Comparison of ENCODE assay signal across 24 cellular contexts in the genomic region with DNA sequence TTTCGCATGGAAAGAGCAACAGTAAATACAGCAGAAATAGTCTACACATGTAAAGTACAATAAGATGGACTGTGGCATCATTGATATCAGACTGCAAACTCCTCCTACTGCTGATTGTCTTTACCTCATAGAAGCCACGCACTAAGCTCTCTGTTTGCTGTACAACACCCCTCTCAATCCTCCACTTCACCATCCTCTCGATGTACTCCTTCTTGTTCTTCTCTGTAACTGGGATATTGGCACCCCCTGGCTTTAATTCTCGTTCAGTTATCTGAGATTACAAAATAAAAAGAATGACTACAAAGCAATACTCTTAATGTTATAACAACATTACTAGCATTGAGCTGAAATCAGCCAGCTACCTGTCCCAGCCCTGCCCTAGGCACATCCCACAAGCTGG. TPM values are rescaled to one million over a fixed set of nuclear protein-coding genes. Genes with fewer than 3 reads are reported as not detected.
DNase-seq lines count a peak whose midpoint lies in the region; ATAC-seq and TF ChIP-seq lines count a peak whose summit lies in the region.
"Had no signal": no experiment of that assay in that cellular context is flagged by ENCODE, and none has a peak within 500 bp of the region (broad histone marks: within the 10 kb centered on the region; RNA-seq: fewer than 3 reads in every experiment).

No MANE protein-coding gene starts in this region.

- H3K27me3 Mint-ChIP-seq in activated CD4-positive, alpha-beta T cell treated with anti-CD3 and anti-CD28 coated beads for 36 hours = no peaks in the 10 kb centered on the region
- no peaks in the 10 kb centered on the region for H3K27me3 Mint-ChIP-seq in CD8-positive, alpha-beta memory T cell
- H3K27me3 Mint-ChIP-seq in activated B cell treated with CpG ODN at 0.5 μM for 24 hours (no peaks in the 10 kb centered on the region), naive B cell (no peaks in the 10 kb centered on the region)
- H3K27me3 Mint-ChIP-seq: activated CD4-positive, alpha-beta memory T cell treated with anti-CD3 and anti-CD28 coated beads for 36 hours had no signal

- peak; percentile 82 for ATAC-seq in activated CD4-positive, alpha-beta T cell treated with anti-CD3 and anti-CD28 coated beads for 36 hours
- ATAC-seq in activated B cell treated with CpG ODN at 0.5 μM for 24 hours (ENCODE audit: low read depth) (peak; percentile 49), naive B cell (ENCODE audit: low read depth in 2 of 2) (peak; percentile 18 to 43), aorta (ENCODE audit: low FRiP score) (no peak)
- ATAC-seq: GM12878, Panc1 had no signal

- H3K36me3 ChIP-seq in CD8-positive, alpha-beta memory T cell (ENCODE audit: insufficient read depth, low read length) = no peaks in the 10 kb centered on the region
- no peaks in the 10 kb centered on the region for H3K36me3 ChIP-seq in aorta (ENCODE audit: control insufficient read depth in 1 of 2, insufficient read depth in 2 of 2, low read length in 1 of 2)
- H3K36me3 ChIP-seq: breast epithelium, SJSA1 had no signal

- intact Hi-C loops in activated CD4-positive, alpha-beta T cell treated with anti-CD3 and anti-CD28 coated beads for 36 hours (cut with DNase I, micrococcal nuclease) = loop anchor here in 1 of 2 experiments (5.0 kb wide), 1 partner anchor 143 kb away; no protein-coding TSS in a partner anchor
- intact Hi-C loops in activated B cell treated with CpG ODN at 0.5 μM for 24 hours (cut with micrococcal nuclease) = no loop called here
- intact Hi-C loops in aorta (cut with DNase I) = no loop called here

- peak overlapping the region; percentile 23 for H3K27ac Mint-ChIP-seq in activated CD4-positive, alpha-beta T cell treated with anti-CD3 and anti-CD28 coated beads for 36 hours
- H3K27ac Mint-ChIP-seq in CD8-positive, alpha-beta memory T cell = peak overlapping the region in 7 of 8 donors; percentile 9 to 71 (median 45)
- H3K27ac Mint-ChIP-seq in activated B cell treated with CpG ODN at 0.5 μM for 24 hours = no peak overlapping the region
- H3K27ac Mint-ChIP-seq in naive B cell = peak overlapping the region in 5 of 6 donors; percentile 6 to 83 (median 38)
- H3K27ac Mint-ChIP-seq: activated CD4-positive, alpha-beta memory T cell treated with anti-CD3 and anti-CD28 coated beads for 36 hours; activated T-helper 1 cell treated with anti-CD3 and anti-CD28 coated beads, Interleukin-12 subunit alpha, Interleukin-12 subunit beta, Interleukin-2, Interleukin-4 antibody, amounts not matched to agents 30 ng/mL and 10 ng/mL and 1 ng/mL, durations not matched to agents 14 hours and 24 hours and 36 hours had no signal

- no peaks in the 10 kb centered on the region for H3K27me3 ChIP-seq in CD8-positive, alpha-beta memory T cell (ENCODE audit: insufficient read depth, low read length, poor library complexity, severe bottlenecking)
- H3K27me3 ChIP-seq in aorta (ENCODE audit: control insufficient read depth in 1 of 2, insufficient read depth in 2 of 2, low read length in 1 of 2) = no peaks in the 10 kb centered on the region
- H3K27me3 ChIP-seq: breast epithelium, SJSA1 had no signal

- no peaks in the 10 kb centered on the region for H3K9me3 ChIP-seq in CD8-positive, alpha-beta memory T cell (ENCODE audit: low read length)
- no peaks in the 10 kb centered on the region for H3K9me3 ChIP-seq in aorta (ENCODE audit: control insufficient read depth, low read length)
- H3K9me3 ChIP-seq: breast epithelium, Caco-2, SJSA1 had no signal

- H3K36me3 Mint-ChIP-seq in activated CD4-positive, alpha-beta T cell treated with anti-CD3 and anti-CD28 coated beads for 36 hours (ENCODE audit: low read depth) = peaks cover 11% of the 10 kb centered on the region
- peaks cover 0 to 4% (median 0%) of the 10 kb centered on the region in 3 donors for H3K36me3 Mint-ChIP-seq in CD8-positive, alpha-beta memory T cell
- peaks cover 3% of the 10 kb centered on the region for H3K36me3 Mint-ChIP-seq in activated B cell treated with CpG ODN at 0.5 μM for 24 hours (ENCODE audit: low read depth)
- H3K36me3 Mint-ChIP-seq in naive B cell = no peaks in the 10 kb centered on the region

- H3K4me3 ChIP-seq in CD8-positive, alpha-beta memory T cell (ENCODE audit: low read length) = no peak overlapping the region
- H3K4me3 ChIP-seq in aorta (ENCODE audit: low read length in 2 of 2) = no peak overlapping the region
- H3K4me3 ChIP-seq: breast epithelium, coronary artery, GM12878, SJSA1, smooth muscle cell had no signal

- no peak for DNase-seq in activated CD4-positive, alpha-beta T cell treated with anti-CD3 and anti-CD28 coated beads for 36 hours
- DNase-seq in activated CD4-positive, alpha-beta T cell treated with anti-CD3 and anti-CD28 coated beads for 48 hours = no peak
- peak in 1 of 5 donors; percentile 61 for DNase-seq in CD8-positive, alpha-beta memory T cell
- DNase-seq in activated B cell treated with CpG ODN at 0.5 μM for 24 hours (no peak), naive B cell (no peak), aorta (no peak), NCI-H446 treated with DMSO at 0.1 percent for 48 hours (lab: John Stamatoyannopoulos, UW) (no peak), C1 segment of cervical spinal cord (lab: John Stamatoyannopoulos, UW) (no peak)
- DNase-seq: 8988T; activated CD4-positive, alpha-beta memory T cell treated with anti-CD3 and anti-CD28 coated beads for 36 hours; Caco-2; DMS79 treated with DMSO at 0.1 percent for 48 hours; KG1; kidney glomerular epithelial cell; retina; stimulated activated CD4-positive, alpha-beta T cell treated with anti-CD3 and anti-CD28 coated beads, Interleukin-2, amount 100 ng/mL, for 48 hours; trophoblast cell had no signal

- peak overlapping the region; percentile 17 for H3K4me3 Mint-ChIP-seq in activated CD4-positive, alpha-beta T cell treated with anti-CD3 and anti-CD28 coated beads for 36 hours
- peak overlapping the region in 5 of 7 donors; percentile 10 to 39 (median 16) for H3K4me3 Mint-ChIP-seq in CD8-positive, alpha-beta memory T cell
- H3K4me3 Mint-ChIP-seq in activated B cell treated with CpG ODN at 0.5 μM for 24 hours (no peak overlapping the region), naive B cell (no peak overlapping the region)
- H3K4me3 Mint-ChIP-seq: activated CD4-positive, alpha-beta memory T cell treated with anti-CD3 and anti-CD28 coated beads for 36 hours; activated T-helper 1 cell treated with anti-CD3 and anti-CD28 coated beads, Interleukin-12 subunit alpha, Interleukin-12 subunit beta, Interleukin-2, Interleukin-4 antibody, amounts not matched to agents 30 ng/mL and 10 ng/mL and 1 ng/mL, durations not matched to agents 14 hours and 24 hours and 36 hours had no signal

- POLR2A ChIA-PET in activated CD4-positive, alpha-beta T cell treated with anti-CD3 and anti-CD28 coated beads for 36 hours (lab: Charles Lee) = interaction anchor here (0.7 kb wide), 2 partner anchors 18 to 70 kb away, joined by 3 read pairs; no protein-coding TSS in a partner anchor
- POLR2A ChIA-PET in CD8-positive, alpha-beta memory T cell (lab: Charles Lee) = interaction anchor here (0.8 to 2.2 kb wide), 5 partner anchors 13 to 142 kb away, joined by 3 to 6 read pairs (median 5); no protein-coding TSS in a partner anchor
- POLR2A ChIA-PET in activated B cell treated with CpG ODN at 0.5 μM for 24 hours (lab: Charles Lee) = interaction anchor here (0.9 to 4.2 kb wide), 7 partner anchors 10 to 56 kb away, joined by 3 to 25 read pairs (median 7); a partner anchor contains a TSS

- H3K4me1 ChIP-seq in CD8-positive, alpha-beta memory T cell (ENCODE audit: insufficient read depth, low read length) = peaks cover 39% of the 10 kb centered on the region
- H3K4me1 ChIP-seq in aorta (ENCODE audit: control insufficient read depth in 1 of 2, insufficient read depth in 2 of 2, low read length in 2 of 2) = no peaks in the 10 kb centered on the region
- H3K4me1 ChIP-seq: breast epithelium, Caco-2 had no signal

- H3K4me1 Mint-ChIP-seq in activated CD4-positive, alpha-beta T cell treated with anti-CD3 and anti-CD28 coated beads for 36 hours = peaks cover 76% of the 10 kb centered on the region
- peaks cover 42 to 76% (median 70%) of the 10 kb centered on the region in 3 donors for H3K4me1 Mint-ChIP-seq in CD8-positive, alpha-beta memory T cell
- H3K4me1 Mint-ChIP-seq in activated B cell treated with CpG ODN at 0.5 μM for 24 hours = peaks cover 55% of the 10 kb centered on the region
- H3K4me1 Mint-ChIP-seq in naive B cell = peaks cover 37 to 57% (median 55%) of the 10 kb centered on the region in 3 donors

- no peak for TF ChIP-seq CTCF in activated B cell treated with CpG ODN at 0.5 μM for 24 hours (IDR thresholded peaks at IDR 0.05)

- H3K9me3 Mint-ChIP-seq in activated CD4-positive, alpha-beta T cell treated with anti-CD3 and anti-CD28 coated beads for 36 hours (ENCODE audit: low read depth) = peaks cover 2% of the 10 kb centered on the region
- no peaks in the 10 kb centered on the region for H3K9me3 Mint-ChIP-seq in CD8-positive, alpha-beta memory T cell
- H3K9me3 Mint-ChIP-seq in activated B cell treated with CpG ODN at 0.5 μM for 24 hours (no peaks in the 10 kb centered on the region), naive B cell (no peaks in the 10 kb centered on the region)
- H3K9me3 Mint-ChIP-seq: activated CD4-positive, alpha-beta memory T cell treated with anti-CD3 and anti-CD28 coated beads for 36 hours; activated T-helper 1 cell treated with anti-CD3 and anti-CD28 coated beads, Interleukin-12 subunit alpha, Interleukin-12 subunit beta, Interleukin-2, Interleukin-4 antibody, amounts not matched to agents 30 ng/mL and 10 ng/mL and 1 ng/mL, durations not matched to agents 14 hours and 24 hours and 36 hours had no signal

- 81 to 85% methylated on average over 4 of the region's 4 CpGs for WGBS in aorta, 2 donors

- CTCF ChIA-PET in activated CD4-positive, alpha-beta T cell treated with anti-CD3 and anti-CD28 coated beads for 36 hours (lab: Charles Lee) = interaction anchor here (0.7 to 3.4 kb wide), 13 partner anchors 9 to 153 kb away, joined by 3 to 20 read pairs (median 6); a partner anchor contains a TSS
- CTCF ChIA-PET in CD8-positive, alpha-beta memory T cell (lab: Charles Lee) = interaction anchor here (0.6 to 4.4 kb wide), 32 partner anchors 8 to 152 kb away, joined by 3 to 43 read pairs (median 6); a partner anchor contains a TSS
- CTCF ChIA-PET in activated B cell treated with CpG ODN at 0.5 μM for 24 hours (lab: Charles Lee) = interaction anchor here (0.7 to 2.4 kb wide), 11 partner anchors 13 to 142 kb away, joined by 3 to 14 read pairs (median 4); no protein-coding TSS in a partner anchor

- no peak overlapping the region for H3K27ac ChIP-seq in CD8-positive, alpha-beta memory T cell (ENCODE audit: low read depth, low read length)
- H3K27ac ChIP-seq in aorta (ENCODE audit: low read depth in 1 of 2, low read length in 2 of 2) = no peak overlapping the region
- H3K27ac ChIP-seq: breast epithelium, coronary artery, SJSA1 had no signal

RNA-seq across cellular contexts. Expression of a gene that starts 49.3 kb away (rescaled TPM):
- total RNA-seq in activated CD4-positive, alpha-beta T cell treated with anti-CD3 and anti-CD28 coated beads for 36 hours = 100 to 1,000 TPM; 159 to 178 TPM
- total RNA-seq in CD8-positive, alpha-beta memory T cell = 100 to 1,000 TPM; 121 to 130 TPM
- 54.6 TPM for polyA plus RNA-seq in CD8-positive, alpha-beta memory T cell
- total RNA-seq in activated B cell treated with CpG ODN at 0.5 μM for 24 hours (203 and 226 TPM in 2 replicates), aorta (10 to 100 TPM; 26.5 to 30.0 TPM)
- polyA plus RNA-seq in naive B cell (ENCODE audit: low read depth in 6 of 6) (100 to 1,000 TPM in 5 of 6 donors, 10 to 100 TPM in 1; 90.2 to 162 (median 118) TPM), aorta (10 to 100 TPM; 17.1 to 17.4 TPM)

Comparison
In these comparisons a context has a peak if more than half of its experiments do, and no peak if none do; other contexts are left out.
1. H3K4me3 Mint-ChIP-seq: peak in activated CD4-positive, alpha-beta T cell treated with anti-CD3 and anti-CD28 coated beads for 36 hours (single experiment) and CD8-positive, alpha-beta memory T cell (5 of 7); none in activated B cell treated with CpG ODN at 0.5 μM for 24 hours (single experiment) and naive B cell (0 of 8).